ENCODE assay signal across 18 cellular contexts in the genomic region with DNA sequence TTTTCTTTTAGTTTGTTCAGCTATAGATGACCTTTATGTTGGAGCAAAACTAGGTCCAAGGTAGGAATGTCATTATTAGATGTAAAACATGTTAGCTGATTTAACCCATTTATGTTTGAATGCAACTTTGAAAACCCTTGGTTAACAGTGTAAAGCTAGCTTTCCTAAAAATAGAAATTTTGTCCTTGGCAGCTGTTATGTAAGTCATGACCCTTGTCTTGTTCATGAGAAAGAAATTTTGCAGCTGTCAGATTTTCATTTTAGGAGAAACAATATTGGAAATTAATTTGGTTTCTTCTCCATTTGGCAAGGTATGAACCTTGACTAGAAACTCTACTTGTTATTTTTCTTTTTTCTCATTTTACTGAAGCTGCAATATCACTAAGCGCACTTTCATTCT. TPM values are rescaled to one million over a fixed set of nuclear protein-coding genes. Genes with fewer than 3 reads are reported as not detected.
DNase-seq lines count a peak whose midpoint lies in the region; ATAC-seq, FAIRE-seq and TF ChIP-seq lines count a peak whose summit lies in the region.
"Had no signal": no experiment of that assay in that cellular context is flagged by ENCODE, and none has a peak within 500 bp of the region (broad histone marks: within the 10 kb centered on the region; RNA-seq: fewer than 3 reads in every experiment).

No MANE protein-coding gene starts in this region.

- no peaks in the 10 kb centered on the region for H3K4me1 Mint-ChIP-seq in nephron progenitor cell
- H3K4me1 Mint-ChIP-seq in activated T-cell treated with anti-CD3 and anti-CD28 coated beads, Interleukin-2, amount 50 U/mL, for 72 hours (ENCODE audit: low read depth), result no peaks in the 10 kb centered on the region
- H3K4me1 Mint-ChIP-seq: CD8-positive, alpha-beta memory T cell had no signal

- ATAC-seq in HepG2 (no peak), GM18511 (IDR thresholded peaks at IDR 0.05; ENCODE audit: unreplicated experiment) (no peak)
- ATAC-seq in activated T-cell treated with anti-CD3 and anti-CD28 coated beads, Interleukin-2, amount 50 U/mL, for 72 hours (replicated peaks in 1 of 2), result no peak
- ATAC-seq: HCT116 had no signal

- BruUV-seq in HepG2 (replicated peaks; lab: Mats Ljungman, UMichigan), result no TSS peak

- H3K27ac ChIP-seq in liver (ENCODE audit: low read depth in 1 of 2, low read length in 2 of 2) (no peak overlapping the region), HepG2 (ENCODE audit: extremely low read length, insufficient read depth, low read length) (no peak overlapping the region), fibroblast of lung (ENCODE audit: insufficient read depth, low read length) (no peak overlapping the region)
- H3K27ac ChIP-seq: BLaER1 had no signal

- no peak for TF ChIP-seq POLR2A in HepG2 (IDR thresholded peaks at IDR 0.05; ENCODE audit: insufficient read depth in 1 of 2, low read depth in 2 of 2, low read length in 2 of 2)

- in situ Hi-C loops in HepG2 (cut with HindIII; ENCODE audit: extremely low pct_ligation_motif_present, low pct_unique_long_range_greater_than_20kb), result no loop called here

- no peak overlapping the region for H3K4me2 ChIP-seq in HepG2 (ENCODE audit: low read depth, low read length)
- H3K4me2 ChIP-seq in fibroblast of lung (ENCODE audit: extremely low read depth, insufficient read depth, low read length), result peak overlapping the region; percentile 11
- H3K4me2 ChIP-seq: BLaER1 had no signal

- POLR2A ChIA-PET in HepG2 (lab: Yijun Ruan, JAX), result no interaction called here

- H2AFZ ChIP-seq in HepG2 (ENCODE audit: low read length) (no peak overlapping the region), fibroblast of lung (ENCODE audit: low read length) (no peak overlapping the region)

- CTCF ChIA-PET in HepG2 (lab: Yijun Ruan, JAX; ENCODE audit: low intra/inter-chr PET ratio, low total read pairs), result no interaction called here

- H3K79me2 ChIP-seq in HepG2 (ENCODE audit: insufficient read depth, low read length) (no peaks in the 10 kb centered on the region), fibroblast of lung (ENCODE audit: control insufficient read depth, insufficient read depth, low read length) (no peaks in the 10 kb centered on the region)

- no peak for FAIRE-seq in HepG2 (lab: Jason Lieb, UNC)
- FAIRE-seq: GM12892, GM19239 had no signal

- H3K27me3 ChIP-seq in liver (ENCODE audit: control insufficient read depth in 4 of 4, insufficient read depth in 4 of 4, low read length in 3 of 4) (no peaks in the 10 kb centered on the region), HepG2 (ENCODE audit: control insufficient read depth in 1 of 2, insufficient read depth in 2 of 2, low read length in 2 of 2) (no peaks in the 10 kb centered on the region), fibroblast of lung (ENCODE audit: control insufficient read depth, insufficient read depth, low read length) (no peaks in the 10 kb centered on the region)
- H3K27me3 ChIP-seq: BLaER1 had no signal

- H3K27me3 Mint-ChIP-seq in nephron progenitor cell (ENCODE audit: low read depth, poor library complexity), result no peaks in the 10 kb centered on the region
- no peaks in the 10 kb centered on the region for H3K27me3 Mint-ChIP-seq in activated T-cell treated with anti-CD3 and anti-CD28 coated beads, Interleukin-2, amount 50 U/mL, for 72 hours (ENCODE audit: low read depth)
- H3K27me3 Mint-ChIP-seq: CD8-positive, alpha-beta memory T cell had no signal

- H3K9me3 Mint-ChIP-seq in nephron progenitor cell, result no peaks in the 10 kb centered on the region
- no peaks in the 10 kb centered on the region for H3K9me3 Mint-ChIP-seq in activated T-cell treated with anti-CD3 and anti-CD28 coated beads, Interleukin-2, amount 50 U/mL, for 72 hours
- H3K9me3 Mint-ChIP-seq: CD8-positive, alpha-beta memory T cell had no signal

- H3K36me3 ChIP-seq in liver (ENCODE audit: control insufficient read depth in 4 of 4, insufficient read depth in 3 of 4, low read depth in 1 of 4, low read length in 3 of 4) (no peaks in the 10 kb centered on the region), HepG2 (replicated peaks in 1 of 2; ENCODE audit: control insufficient read depth in 1 of 2, insufficient read depth in 2 of 2, low read length in 2 of 2) (no peaks in the 10 kb centered on the region), fibroblast of lung (ENCODE audit: control insufficient read depth, insufficient read depth, low read length) (no peaks in the 10 kb centered on the region)
- H3K36me3 ChIP-seq: BLaER1 had no signal

- TF ChIP-seq EP300 in HepG2 (IDR thresholded peaks at IDR 0.05; ENCODE audit: low read depth in 2 of 2, low read length in 2 of 2), result no peak
- TF ChIP-seq EP300 in HepG2 (CRISPR knock-in tag; IDR thresholded peaks at IDR 0.05; ENCODE audit: borderline replicate concordance), result no peak

- H3K4me3 Mint-ChIP-seq in nephron progenitor cell, result no peak overlapping the region
- H3K4me3 Mint-ChIP-seq in activated T-cell treated with anti-CD3 and anti-CD28 coated beads, Interleukin-2, amount 50 U/mL, for 72 hours, result no peak overlapping the region
- H3K4me3 Mint-ChIP-seq: CD8-positive, alpha-beta memory T cell had no signal

- WGBS in liver, result 99% methylated on average over 1 of the region's 1 CpG
- 96% methylated on average over 1 of the region's 1 CpG for WGBS in HepG2 (ENCODE audit: low lambda C conversion rate)

- DNase-seq in HepG2 (ENCODE audit: low spot score), result no peak
- peak in 1 of 2 donors; percentile 62 for DNase-seq in fibroblast of lung (ENCODE audit: low read depth in 2 of 2)
- no peak for DNase-seq in nephron progenitor cell
- DNase-seq in activated T-cell treated with anti-CD3 and anti-CD28 coated beads, Interleukin-2, amount 50 U/mL, for 72 hours, result no peak
- no peak for DNase-seq in medulla oblongata (ENCODE audit: extremely low spot score)
- DNase-seq: 8988T; AML-193; Caco-2; CD8-positive, alpha-beta memory T cell; DND-41; GDM1; IMR-90 had no signal

- H3K4me3 ChIP-seq in liver (ENCODE audit: low read depth in 1 of 3, low read length in 3 of 3), result no peak overlapping the region
- H3K4me3 ChIP-seq in HepG2 (replicated peaks in 1 of 3; ENCODE audit: insufficient read depth in 1 of 3, low read depth in 2 of 3, low read length in 3 of 3), result no peak overlapping the region
- H3K4me3 ChIP-seq in fibroblast of lung (replicated peaks in 1 of 4; ENCODE audit: control extremely low read depth in 1 of 4, insufficient read depth in 1 of 4, low read depth in 3 of 4, low read length in 4 of 4), result no peak overlapping the region
- H3K4me3 ChIP-seq: BLaER1 had no signal

- H3K9ac ChIP-seq in liver (ENCODE audit: low read depth in 1 of 2, low read length in 2 of 2) (no peak overlapping the region), HepG2 (ENCODE audit: insufficient read depth, low read depth, low read length) (no peak overlapping the region), fibroblast of lung (ENCODE audit: insufficient read depth, low read length) (no peak overlapping the region)
- H3K9ac ChIP-seq: BLaER1 had no signal

- intact Hi-C loops in HepG2 (cut with micrococcal nuclease; ENCODE audit: unreplicated experiment), result loop anchor here (10.0 kb wide), 1 partner anchor 92 kb away; no protein-coding TSS in a partner anchor

- H3K9me3 ChIP-seq in liver (ENCODE audit: control insufficient read depth in 4 of 4, low read length in 3 of 4) (no peaks in the 10 kb centered on the region), HepG2 (ENCODE audit: low read length) (no peaks in the 10 kb centered on the region), fibroblast of lung (ENCODE audit: control insufficient read depth, insufficient read depth, low read depth, low read length) (no peaks in the 10 kb centered on the region)
- H3K9me3 ChIP-seq: BLaER1, Caco-2 had no signal

- H3K27ac Mint-ChIP-seq in nephron progenitor cell, result peak overlapping the region; percentile 66
- H3K27ac Mint-ChIP-seq in activated T-cell treated with anti-CD3 and anti-CD28 coated beads, Interleukin-2, amount 50 U/mL, for 72 hours, result no peak overlapping the region
- H3K27ac Mint-ChIP-seq: CD8-positive, alpha-beta memory T cell had no signal

- H3K36me3 Mint-ChIP-seq in nephron progenitor cell (ENCODE audit: low read depth), result peaks cover 13% of the 10 kb centered on the region
- no peaks in the 10 kb centered on the region for H3K36me3 Mint-ChIP-seq in activated T-cell treated with anti-CD3 and anti-CD28 coated beads, Interleukin-2, amount 50 U/mL, for 72 hours (ENCODE audit: insufficient read depth in 2 of 2)

- TF ChIP-seq RAD21 in liver (IDR thresholded peaks at IDR 0.05) (no peak), HepG2 (CRISPR knock-in tag; IDR thresholded peaks at IDR 0.05) (no peak)

- H3K4me1 ChIP-seq in liver (ENCODE audit: control insufficient read depth in 4 of 4, insufficient read depth in 4 of 4, low read length in 3 of 4) (peaks cover 0 to 2% (median 0%) of the 10 kb centered on the region in 4 donors), HepG2 (ENCODE audit: insufficient read depth, low read length) (0 out of 2 replicates have a peak, but pooled peaks cover 6% of the 10 kb centered on the region), fibroblast of lung (ENCODE audit: control insufficient read depth, extremely low read depth, insufficient read depth, low read length) (no peaks in the 10 kb centered on the region)
- H3K4me1 ChIP-seq: BLaER1, Caco-2 had no signal

- TF ChIP-seq CTCF in liver (IDR thresholded peaks at IDR 0.05; ENCODE audit: low read depth, low read length, missing input control), result no peak
- no peak for TF ChIP-seq CTCF in HepG2 (CRISPR knock-in tag; IDR thresholded peaks at IDR 0.05)
- TF ChIP-seq CTCF in fibroblast of lung (conservative IDR thresholded peaks at IDR 0.05 in 1 of 2, IDR thresholded peaks at IDR 0.05 in 1 of 2; ENCODE audit: low read depth in 1 of 2, low read length in 2 of 2), result no peak
- no peak for TF ChIP-seq CTCF in nephron progenitor cell (IDR thresholded peaks at IDR 0.05)

- no peaks in the 10 kb centered on the region for H4K20me1 ChIP-seq in HepG2 (ENCODE audit: insufficient read depth, low read length)
- no peaks in the 10 kb centered on the region for H4K20me1 ChIP-seq in fibroblast of lung (ENCODE audit: control insufficient read depth, extremely low read depth, insufficient read depth, low read length)
- H4K20me1 ChIP-seq: BLaER1 had no signal

RNA-seq across cellular contexts. Expression of a gene that starts 23.9 kb away (rescaled TPM):
- total RNA-seq in liver, result 10 to 100 TPM; 19.2 to 27.5 TPM
- 10 to 100 TPM; 10.5 to 20.3 TPM for polyA plus RNA-seq in liver
- total RNA-seq in HepG2 (2016; rRNA removed; fragmentation: Illumina TruSeq; extraction: Trizol), result 81.6 and 104 TPM in 2 replicates
- total RNA-seq in HepG2 (2016; cell fraction: cytosol; rRNA removed; fragmentation: Illumina TruSeq; extraction: Trizol; ENCODE audit: low read depth), result 33.8 and 37.3 TPM in 2 replicates
- total RNA-seq in HepG2 (2016; cell fraction: insoluble cytoplasmic fraction; rRNA removed; fragmentation: Illumina TruSeq; extraction: Trizol), result 77.0 and 96.0 TPM in 2 replicates
- 31.6 and 34.4 TPM in 2 replicates for total RNA-seq in HepG2 (2016; cell fraction: membrane; rRNA removed; fragmentation: Illumina TruSeq; extraction: Trizol)
- total RNA-seq in HepG2 (2016; cell fraction: nucleus; rRNA removed; fragmentation: Illumina TruSeq; extraction: Trizol), result 76.9 and 84.6 TPM in 2 replicates
- polyA plus RNA-seq in HepG2 (2011; rRNA removed), result 54.2 and 74.5 TPM in 2 replicates
- 31.8 and 34.2 TPM in 2 replicates for polyA plus RNA-seq in HepG2 (2011; cell fraction: cytosol; rRNA removed)
- 59.5 and 83.3 TPM in 2 replicates for polyA plus RNA-seq in HepG2 (2011; cell fraction: nucleus; rRNA removed)
- 27.3 and 47.5 TPM in 2 replicates for polyA plus RNA-seq in HepG2 (2012)
- 4.6 and 6.3 TPM in 2 replicates for polyA plus RNA-seq in HepG2 (2016; cell fraction: cytosol; fragmentation: Illumina TruSeq; extraction: Trizol; ENCODE audit: low read depth)
- polyA plus RNA-seq in HepG2 (2016; cell fraction: insoluble cytoplasmic fraction; fragmentation: Illumina TruSeq; extraction: Trizol; ENCODE audit: low read depth), result 133 and 144 TPM in 2 replicates
- 11.6 and 13.0 TPM in 2 replicates for polyA plus RNA-seq in HepG2 (2016; cell fraction: membrane; fragmentation: Illumina TruSeq; extraction: Trizol; ENCODE audit: low read depth)
- 172 and 183 TPM in 2 replicates for polyA plus RNA-seq in HepG2 (2016; cell fraction: nucleus; fragmentation: Illumina TruSeq; extraction: Trizol; ENCODE audit: insufficient read depth, low read depth)
- polyA minus RNA-seq in HepG2 (2011; rRNA and poly(A)+ RNA removed; ENCODE audit: low replicate concordance), result 87.1 and 175 TPM in 2 replicates
- 16.8 and 18.1 TPM in 2 replicates for polyA minus RNA-seq in HepG2 (2011; cell fraction: cytosol; rRNA and poly(A)+ RNA removed)
- 78.9 and 99.3 TPM in 2 replicates for polyA minus RNA-seq in HepG2 (2011; cell fraction: nucleus; rRNA and poly(A)+ RNA removed)
- total RNA-seq in fibroblast of lung, result 21.1 and 24.9 TPM in 2 replicates
- 54.9 and 62.6 TPM in 2 replicates for polyA plus RNA-seq in fibroblast of lung
- 42.6 and 48.4 TPM in 2 replicates for polyA plus RNA-seq in fibroblast of lung (2012)
- 22.6 and 43.3 TPM in 2 replicates for polyA minus RNA-seq in fibroblast of lung (ENCODE audit: low replicate concordance)
- 100 to 1,000 TPM; 111 to 121 TPM for total RNA-seq in activated T-cell treated with anti-CD3 and anti-CD28 coated beads, Interleukin-2, amount 50 U/mL, for 72 hours
